ENCODE assay signal across 1 cellular context in the genomic region with DNA sequence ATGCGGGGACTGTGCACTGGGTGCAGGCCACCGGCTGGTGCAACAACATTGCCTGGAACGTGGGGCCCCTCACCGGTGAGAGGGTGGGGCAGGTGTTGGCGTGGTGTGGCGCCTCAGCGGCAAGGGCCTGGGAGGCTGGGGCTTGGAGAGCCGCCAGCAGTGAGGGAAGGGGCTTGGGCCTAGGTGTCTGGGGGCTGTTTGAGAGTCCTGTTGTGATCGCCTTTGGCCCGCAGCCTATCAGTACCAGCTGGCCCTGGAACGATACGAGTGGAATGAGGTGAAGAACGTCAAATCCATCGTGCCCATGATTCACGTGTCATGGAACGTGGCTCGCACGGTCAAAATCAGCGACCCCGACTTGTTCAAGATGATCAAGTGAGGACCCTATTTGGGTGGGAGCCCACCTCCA.
TF ChIP-seq lines count a peak whose summit lies in the region.

No MANE protein-coding gene starts in this region.

TF ChIP-seq in K562, 482 proteins besides CTCF, POLR2A, EP300 and RAD21:
- TF ChIP-seq SMARCA4 (IDR thresholded peaks at IDR 0.05): no peak
- no peak for TF ChIP-seq ZNF695 (CRISPR knock-in tag; IDR thresholded peaks at IDR 0.05)
- no peak for TF ChIP-seq GATAD2B (IDR thresholded peaks at IDR 0.05; ENCODE audit: borderline replicate concordance)
- TF ChIP-seq ZNF224 (CRISPR knock-in tag; IDR thresholded peaks at IDR 0.05): no peak
- TF ChIP-seq ZNF75A (CRISPR knock-in tag; IDR thresholded peaks at IDR 0.05): no peak
- no peak for TF ChIP-seq WHSC1 (IDR thresholded peaks at IDR 0.05; ENCODE audit: low read length)
- TF ChIP-seq RBFOX2 (IDR thresholded peaks at IDR 0.05; ENCODE audit: low read depth, low read length): peak; percentile 4; the same call in 1 of the 2 replicates
- no peak for TF ChIP-seq SREBF1 (IDR thresholded peaks at IDR 0.05; ENCODE audit: borderline replicate concordance, low read depth, low read length)
- TF ChIP-seq DMBX1 (CRISPR knock-in tag; IDR thresholded peaks at IDR 0.05; ENCODE audit: borderline replicate concordance): no peak
- TF ChIP-seq POLR2G (IDR thresholded peaks at IDR 0.05; ENCODE audit: low read depth, low read length): peak; percentile 19; the same call in 1 of the 2 replicates
